ENCODE assay signal across 17 cellular contexts in the genomic region with DNA sequence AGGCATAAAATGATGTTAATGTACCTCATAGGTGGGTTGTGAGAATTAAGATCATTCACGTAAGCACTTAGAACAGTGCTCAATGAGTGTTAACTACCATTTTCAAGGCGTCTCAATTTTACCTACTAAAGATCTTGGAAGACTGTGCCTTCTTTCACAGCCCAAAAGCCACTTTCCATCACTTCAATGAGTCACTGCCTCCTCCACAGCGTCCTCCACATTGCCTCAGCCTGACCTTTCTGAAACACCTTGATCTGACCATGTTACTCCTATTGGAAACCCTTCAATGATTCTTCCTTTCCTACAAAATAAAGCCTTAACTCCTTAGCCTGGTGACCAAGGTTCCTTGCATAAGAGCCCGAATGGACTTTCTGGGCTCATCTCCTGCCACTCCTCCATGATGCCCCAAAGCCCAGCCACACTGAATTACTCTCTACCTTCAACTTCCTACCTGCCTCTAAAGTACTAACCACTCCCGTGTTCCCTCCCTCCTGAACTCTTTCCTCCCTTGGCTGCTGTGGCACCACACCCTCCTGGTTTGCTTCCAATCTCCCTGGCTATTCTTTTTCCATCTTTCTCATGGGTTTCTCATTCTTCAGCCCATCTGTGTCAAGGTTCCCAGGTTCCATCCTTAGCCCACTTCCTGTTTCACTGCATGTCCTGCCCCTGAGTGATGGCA. TPM values are rescaled to one million over a fixed set of nuclear protein-coding genes. Genes with fewer than 3 reads are reported as not detected.
DNase-seq lines count a peak whose midpoint lies in the region; ATAC-seq and TF ChIP-seq lines count a peak whose summit lies in the region.
"Had no signal": no experiment of that assay in that cellular context is flagged by ENCODE, and none has a peak within 500 bp of the region (broad histone marks: within the 10 kb centered on the region; RNA-seq: fewer than 3 reads in every experiment).

No MANE protein-coding gene starts in this region.

- H3K27ac Mint-ChIP-seq in CD8-positive, alpha-beta T cell, result peak overlapping the region; percentile 60
- peak overlapping the region; percentile 41 for H3K27ac Mint-ChIP-seq in activated CD8-positive, alpha-beta T cell treated with anti-CD3 and anti-CD28 coated beads for 36 hours
- H3K27ac Mint-ChIP-seq in effector memory CD8-positive, alpha-beta T cell, result peak overlapping the region; percentile 16 to 70
- H3K27ac Mint-ChIP-seq in progenitor cell of endocrine pancreas, result peak overlapping the region; percentile 3
- H3K27ac Mint-ChIP-seq: GM23338 had no signal

- ATAC-seq in CD8-positive, alpha-beta T cell, result no peak
- ATAC-seq in activated CD8-positive, alpha-beta T cell treated with anti-CD3 and anti-CD28 coated beads for 36 hours, result no peak
- no peak for ATAC-seq in effector memory CD8-positive, alpha-beta T cell (replicated peaks)
- ATAC-seq in HG02973 (IDR thresholded peaks at IDR 0.05; ENCODE audit: unreplicated experiment), result no peak
- ATAC-seq: GM23338, K562 had no signal

- CTCF ChIA-PET in CD8-positive, alpha-beta T cell (lab: Charles Lee), result interaction anchor here (2.8 kb wide), 1 partner anchor 35 kb away, joined by 38 read pairs; no protein-coding TSS in a partner anchor
- CTCF ChIA-PET in activated CD8-positive, alpha-beta T cell treated with anti-CD3 and anti-CD28 coated beads for 36 hours (lab: Charles Lee), result interaction anchor here (5.8 kb wide), 1 partner anchor 35 kb away, joined by 50 read pairs; no protein-coding TSS in a partner anchor

- no peak for TF ChIP-seq CTCF in CD8-positive, alpha-beta T cell (IDR thresholded peaks at IDR 0.05)
- no peak for TF ChIP-seq CTCF in activated CD8-positive, alpha-beta T cell treated with anti-CD3 and anti-CD28 coated beads for 36 hours (IDR thresholded peaks at IDR 0.05)
- TF ChIP-seq CTCF in progenitor cell of endocrine pancreas (IDR thresholded peaks at IDR 0.05; ENCODE audit: unreplicated experiment), result no peak

- intact Hi-C loops in CD8-positive, alpha-beta T cell (cut with DNase I, micrococcal nuclease), result loop anchor here in 1 of 2 experiments (5.0 kb wide), 1 partner anchor 217 kb away; no protein-coding TSS in a partner anchor
- intact Hi-C loops in activated CD8-positive, alpha-beta T cell treated with anti-CD3 and anti-CD28 coated beads for 36 hours (cut with micrococcal nuclease), result no loop called here

- no peak for DNase-seq in CD8-positive, alpha-beta T cell
- no peak for DNase-seq in activated CD8-positive, alpha-beta T cell treated with anti-CD3 and anti-CD28 coated beads for 36 hours
- DNase-seq in effector memory CD8-positive, alpha-beta T cell, result no peak
- no peak for DNase-seq in progenitor cell of endocrine pancreas (ENCODE audit: low spot score, unreplicated experiment)
- no peak for DNase-seq in NCI-H446 treated with DMSO at 0.1 percent for 48 hours (lab: John Stamatoyannopoulos, UW)
- no peak for DNase-seq in NCI-H1694 treated with DMSO at 0.1 percent for 48 hours (lab: John Stamatoyannopoulos, UW)
- DNase-seq in dermis blood vessel endothelial cell, result no peak
- DNase-seq: DMS153, EL, NCI-H1436 treated with DMSO at 0.1 percent for 48 hours, NCI-H2227 treated with DMSO at 0.1 percent for 48 hours, NCI-H526 had no signal

- H3K4me1 ChIP-seq in CD8-positive, alpha-beta T cell (ENCODE audit: insufficient read depth, low read length), result peaks cover 13% of the 10 kb centered on the region
- H3K4me1 ChIP-seq: SJSA1 had no signal

- peaks cover 28% of the 10 kb centered on the region for H3K4me1 Mint-ChIP-seq in CD8-positive, alpha-beta T cell (ENCODE audit: low read depth)
- peaks cover 27% of the 10 kb centered on the region for H3K4me1 Mint-ChIP-seq in activated CD8-positive, alpha-beta T cell treated with anti-CD3 and anti-CD28 coated beads for 36 hours (ENCODE audit: low read depth)
- H3K4me1 Mint-ChIP-seq in effector memory CD8-positive, alpha-beta T cell (ENCODE audit: low read depth in 2 of 2), result peaks cover 11 to 21% of the 10 kb centered on the region in 2 donors
- H3K4me1 Mint-ChIP-seq in progenitor cell of endocrine pancreas (ENCODE audit: low read depth), result no peaks in the 10 kb centered on the region
- H3K4me1 Mint-ChIP-seq: GM23338 had no signal

- no peak overlapping the region for H3K4me3 ChIP-seq in CD8-positive, alpha-beta T cell (ENCODE audit: low read depth, low read length)
- H3K4me3 ChIP-seq: GM23338, K562, SJSA1 had no signal

- H3K9me3 Mint-ChIP-seq in CD8-positive, alpha-beta T cell, result no peaks in the 10 kb centered on the region
- no peaks in the 10 kb centered on the region for H3K9me3 Mint-ChIP-seq in activated CD8-positive, alpha-beta T cell treated with anti-CD3 and anti-CD28 coated beads for 36 hours
- H3K9me3 Mint-ChIP-seq in effector memory CD8-positive, alpha-beta T cell, result no peaks in the 10 kb centered on the region
- H3K9me3 Mint-ChIP-seq in progenitor cell of endocrine pancreas (ENCODE audit: low read depth), result peaks cover 22% of the 10 kb centered on the region
- H3K9me3 Mint-ChIP-seq: GM23338 had no signal

- H3K4me3 Mint-ChIP-seq in CD8-positive, alpha-beta T cell, result no peak overlapping the region
- no peak overlapping the region for H3K4me3 Mint-ChIP-seq in activated CD8-positive, alpha-beta T cell treated with anti-CD3 and anti-CD28 coated beads for 36 hours
- peak overlapping the region in 1 of 2 donors; percentile 4 for H3K4me3 Mint-ChIP-seq in effector memory CD8-positive, alpha-beta T cell
- no peak overlapping the region for H3K4me3 Mint-ChIP-seq in progenitor cell of endocrine pancreas (ENCODE audit: low read depth)
- H3K4me3 Mint-ChIP-seq: GM23338 had no signal

- H3K27ac ChIP-seq in CD8-positive, alpha-beta T cell (ENCODE audit: low read depth, low read length), result no peak overlapping the region
- H3K27ac ChIP-seq: HL-60, SJSA1 had no signal

- H3K36me3 ChIP-seq in CD8-positive, alpha-beta T cell (ENCODE audit: insufficient read depth, low read length), result no peaks in the 10 kb centered on the region
- H3K36me3 ChIP-seq: SJSA1 had no signal

- POLR2A ChIA-PET in CD8-positive, alpha-beta T cell (lab: Charles Lee), result no interaction called here
- POLR2A ChIA-PET in activated CD8-positive, alpha-beta T cell treated with anti-CD3 and anti-CD28 coated beads for 36 hours (lab: Charles Lee), result no interaction called here

- H3K27me3 Mint-ChIP-seq in CD8-positive, alpha-beta T cell (ENCODE audit: low read depth), result no peaks in the 10 kb centered on the region
- no peaks in the 10 kb centered on the region for H3K27me3 Mint-ChIP-seq in activated CD8-positive, alpha-beta T cell treated with anti-CD3 and anti-CD28 coated beads for 36 hours
- no peaks in the 10 kb centered on the region for H3K27me3 Mint-ChIP-seq in effector memory CD8-positive, alpha-beta T cell
- H3K27me3 Mint-ChIP-seq in progenitor cell of endocrine pancreas, result no peaks in the 10 kb centered on the region

- H3K9me3 ChIP-seq in CD8-positive, alpha-beta T cell (ENCODE audit: low read length), result no peaks in the 10 kb centered on the region
- H3K9me3 ChIP-seq: SJSA1 had no signal

- peaks cover 27% of the 10 kb centered on the region for H3K36me3 Mint-ChIP-seq in CD8-positive, alpha-beta T cell
- peaks cover 5% of the 10 kb centered on the region for H3K36me3 Mint-ChIP-seq in activated CD8-positive, alpha-beta T cell treated with anti-CD3 and anti-CD28 coated beads for 36 hours (ENCODE audit: low read depth)
- peaks cover 5% of the 10 kb centered on the region for H3K36me3 Mint-ChIP-seq in effector memory CD8-positive, alpha-beta T cell (ENCODE audit: insufficient read depth)
- no peaks in the 10 kb centered on the region for H3K36me3 Mint-ChIP-seq in progenitor cell of endocrine pancreas (ENCODE audit: insufficient read depth)

- H3K27me3 ChIP-seq in CD8-positive, alpha-beta T cell (ENCODE audit: insufficient read depth, low read length), result no peaks in the 10 kb centered on the region
- H3K27me3 ChIP-seq: SJSA1 had no signal

RNA-seq across cellular contexts. Expression of a gene that starts 22.1 kb away (rescaled TPM):
- 1 to 10 TPM; 7.9 to 8.9 TPM for total RNA-seq in CD8-positive, alpha-beta T cell
- 1 to 10 TPM; 4.4 to 4.7 TPM for total RNA-seq in activated CD8-positive, alpha-beta T cell treated with anti-CD3 and anti-CD28 coated beads for 36 hours
- 9.9 and 10.0 TPM in 2 replicates for total RNA-seq in progenitor cell of endocrine pancreas
- total RNA-seq in dermis blood vessel endothelial cell, result 5.3 and 10.7 TPM in 2 replicates

RNA-seq across cellular contexts. Expression of a gene that starts 22.4 kb away (rescaled TPM):
- 1 to 10 TPM; 5.9 to 7.5 TPM for total RNA-seq in CD8-positive, alpha-beta T cell
- 1 to 10 TPM; 1.5 to 2.6 TPM for total RNA-seq in activated CD8-positive, alpha-beta T cell treated with anti-CD3 and anti-CD28 coated beads for 36 hours
- total RNA-seq in progenitor cell of endocrine pancreas, result 5.1 and 5.9 TPM in 2 replicates
- 1.1 and 1.4 TPM in 2 replicates for total RNA-seq in dermis blood vessel endothelial cell
- total RNA-seq: K562 had no signal

RNA-seq across cellular contexts. Expression of a gene that starts 31.5 kb away (rescaled TPM):
- total RNA-seq in CD8-positive, alpha-beta T cell, result 10 to 100 TPM; 16.4 to 17.0 TPM
- total RNA-seq in activated CD8-positive, alpha-beta T cell treated with anti-CD3 and anti-CD28 coated beads for 36 hours, result 1 to 10 TPM; 6.9 to 8.0 TPM
- total RNA-seq in progenitor cell of endocrine pancreas (23.2 TPM in 2 replicates), dermis blood vessel endothelial cell (27.4 and 32.7 TPM in 2 replicates)

RNA-seq across cellular contexts. Expression of a gene that starts 58.7 kb away (rescaled TPM):
- 1 to 10 TPM; 1.5 to 2.6 TPM for total RNA-seq in CD8-positive, alpha-beta T cell
- total RNA-seq in activated CD8-positive, alpha-beta T cell treated with anti-CD3 and anti-CD28 coated beads for 36 hours, result 1 to 10 TPM; 2.0 to 3.9 TPM
- total RNA-seq in progenitor cell of endocrine pancreas, result 15.5 and 17.3 TPM in 2 replicates
- total RNA-seq in dermis blood vessel endothelial cell, result 2.3 and 4.3 TPM in 2 replicates
- total RNA-seq: K562 had no signal

Comparison
In these comparisons a context has a peak if more than half of its experiments do, and no peak if none do; other contexts are left out.
1. H3K27ac Mint-ChIP-seq: peak in every context shown above with its lines; median percentile 60 in CD8-positive, alpha-beta T cell; 43 in effector memory CD8-positive, alpha-beta T cell; 41 in activated CD8-positive, alpha-beta T cell treated with anti-CD3 and anti-CD28 coated beads for 36 hours; 3 in progenitor cell of endocrine pancreas.